8 cellular contexts compared by ENCODE assay signal in the genomic region with DNA sequence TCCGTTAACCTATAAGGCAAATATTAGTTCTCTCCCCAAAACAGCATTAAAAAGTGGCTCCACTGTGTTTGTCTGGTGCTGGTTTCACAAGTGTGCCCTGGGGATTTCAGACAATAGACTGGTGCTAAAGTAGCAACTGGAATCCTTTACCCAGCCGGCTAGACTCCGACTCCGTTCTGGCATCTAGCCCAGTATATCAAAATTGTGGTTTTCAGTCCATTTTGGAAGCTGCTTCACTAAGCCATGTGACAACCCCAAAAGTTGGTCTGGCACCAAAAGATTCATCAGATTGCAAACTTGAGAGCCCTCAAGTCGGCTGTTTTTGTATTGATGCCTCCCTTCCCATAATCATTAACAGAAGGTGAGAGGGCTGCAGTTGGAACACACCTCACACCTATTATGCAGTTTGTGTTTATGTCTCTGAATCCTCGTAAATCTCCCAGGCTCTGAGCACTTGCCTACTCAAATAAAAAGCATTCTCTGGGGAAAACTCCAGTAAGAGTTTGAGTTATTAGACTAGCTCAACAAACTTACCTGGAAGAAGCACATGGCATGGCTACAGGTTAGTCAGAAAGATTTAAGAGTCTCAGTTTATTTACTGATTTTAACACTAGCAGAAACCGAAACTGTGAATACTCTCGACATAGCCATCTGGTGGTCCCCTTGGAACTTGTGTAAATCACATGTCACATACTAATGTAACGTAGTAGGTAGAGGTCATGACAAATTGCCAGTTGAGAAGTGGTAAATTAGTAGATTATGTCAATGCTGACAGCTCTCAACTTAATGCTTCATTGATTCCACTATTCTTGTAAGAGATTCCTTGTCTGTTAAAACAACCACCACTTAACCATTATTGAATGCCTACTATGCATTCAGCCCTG. TPM values are rescaled to one million over a fixed set of nuclear protein-coding genes. Genes with fewer than 3 reads are reported as not detected.
DNase-seq lines count a peak whose midpoint lies in the region; ATAC-seq, FAIRE-seq and TF ChIP-seq lines count a peak whose summit lies in the region.

No MANE protein-coding gene starts in this region.

- POLR2A ChIA-PET in RWPE1 (lab: Yijun Ruan, JAX; ENCODE audit: low non-redundant PET), result no interaction called here

- CTCF ChIA-PET in RWPE1 (lab: Yijun Ruan, JAX), result interaction anchor here (1.2 kb wide), 1 partner anchor 12 kb away, joined by 5 read pairs; no protein-coding TSS in a partner anchor

- intact Hi-C loops in dorsolateral prefrontal cortex (cut with DNase I), result no loop called here

- FAIRE-seq in urothelium cell line (lab: Jason Lieb, UNC), result no peak

- H3K27ac ChIP-seq in RWPE1, result no peak overlapping the region
- no peak overlapping the region for H3K27ac ChIP-seq in dorsolateral prefrontal cortex

- no peak overlapping the region for H3K4me3 ChIP-seq in cardiac fibroblast (replicated peaks in 1 of 2; ENCODE audit: low read depth in 2 of 2, low read length in 2 of 2)
- H3K4me3 ChIP-seq in dorsolateral prefrontal cortex, result no peak overlapping the region

- ATAC-seq in GM18502 (IDR thresholded peaks at IDR 0.05; ENCODE audit: poor library complexity, unreplicated experiment) (peak; percentile 91), HG02610 (IDR thresholded peaks at IDR 0.05; ENCODE audit: unreplicated experiment) (peak; percentile 95)

- DNase-seq in NCI-H1417 treated with DMSO at 0.1 percent for 48 hours (lab: John Stamatoyannopoulos, UW), result peak; percentile 73
- DNase-seq in cardiac fibroblast (ENCODE audit: low read depth in 2 of 2), result peak; percentile 59 to 68
- DNase-seq in urothelium cell line (ENCODE audit: low spot score), result peak; percentile 36
- DNase-seq in RWPE1 (ENCODE audit: low spot score), result no peak
- no peak for DNase-seq in dorsolateral prefrontal cortex
- no peak for DNase-seq in stimulated activated naive CD4-positive, alpha-beta T cell treated with Interleukin-2 at 50 U/mL for 16 hours (lab: John Stamatoyannopoulos, UW)

- TF ChIP-seq CTCF in cardiac fibroblast (IDR thresholded peaks at IDR 0.05; ENCODE audit: low read depth, low read length), result no peak
- no peak for TF ChIP-seq CTCF in RWPE1 (conservative IDR thresholded peaks at IDR 0.05; ENCODE audit: low read depth)
- TF ChIP-seq CTCF in dorsolateral prefrontal cortex (IDR thresholded peaks at IDR 0.05 in 54 of 56, conservative IDR thresholded peaks at IDR 0.05 in 2 of 56; ENCODE audit: low read depth in 1 of 56, partially characterized antibody in 56 of 56), result no peak

- peaks cover 0 to 2% (median 0%) of the 10 kb centered on the region in 45 donors for H3K27me3 ChIP-seq in dorsolateral prefrontal cortex

RNA-seq across cellular contexts. Expression of a gene that starts 14.8 kb away (rescaled TPM):
- 1 to 10 TPM in 66 of 120 experiments, under 1 TPM in 53, not detected in 1; 0.21 to 3.6 (median 1.1) TPM for total RNA-seq in dorsolateral prefrontal cortex

Comparison
In these comparisons a context has a peak if more than half of its experiments do, and no peak if none do; other contexts are left out.
1. DNase-seq: peak in NCI-H1417 treated with DMSO at 0.1 percent for 48 hours (single experiment), cardiac fibroblast (2 of 2) and urothelium cell line (single experiment); none in RWPE1 (single experiment), dorsolateral prefrontal cortex (0 of 10) and stimulated activated naive CD4-positive, alpha-beta T cell treated with Interleukin-2 at 50 U/mL for 16 hours (single experiment).